ENCODE assay signal across 23 cellular contexts in the genomic region with DNA sequence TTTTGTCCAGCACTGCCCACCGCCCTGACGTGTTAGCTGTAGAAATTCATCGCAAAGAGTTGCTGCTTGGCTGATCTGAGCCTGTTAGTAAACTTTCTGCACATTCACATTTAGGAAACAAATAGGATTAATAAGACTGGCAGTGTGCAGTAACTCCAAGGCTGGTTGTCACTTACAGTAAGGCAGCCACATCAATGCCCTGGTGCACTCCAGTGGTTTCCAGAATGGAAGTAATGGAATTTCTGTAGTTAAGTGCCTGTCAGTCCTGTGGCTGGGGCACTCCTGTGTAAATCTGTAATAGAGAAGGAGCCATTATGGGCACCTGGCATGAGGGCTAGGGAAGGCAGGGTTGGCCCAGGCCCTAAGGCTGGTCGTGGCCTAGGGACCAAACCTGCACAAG.
A peak's percentile ranks its signal among the peaks of the same experiment; 100 is the strongest.
DNase-seq lines count a peak whose midpoint lies in the region; ATAC-seq and TF ChIP-seq lines count a peak whose summit lies in the region.
"Had no signal": no experiment of that assay in that cellular context is flagged by ENCODE, and none has a peak within 500 bp of the region (broad histone marks: within the 10 kb centered on the region; RNA-seq: fewer than 3 reads in every experiment).

No MANE protein-coding gene starts in this region.

- H3K4me1 Mint-ChIP-seq in T-helper 17 cell (peaks cover 7% of the 10 kb centered on the region), memory B cell (peaks cover 26% of the 10 kb centered on the region)
- H3K4me1 Mint-ChIP-seq in stimulated activated naive B cell treated with anti-CD40 and anti-IgM and Interleukin-4, amounts not matched to agents 10 μg/mL and 1 μg/mL and 100 μg/mL, for 72 hours = peaks cover 22 to 31% of the 10 kb centered on the region in 2 donors
- H3K4me1 Mint-ChIP-seq: CD14-positive monocyte had no signal

- H3K36me3 Mint-ChIP-seq in T-helper 17 cell (ENCODE audit: low read depth) (peaks cover 21% of the 10 kb centered on the region), memory B cell (peaks cover 44% of the 10 kb centered on the region)
- peaks cover 58 to 64% of the 10 kb centered on the region in 2 donors for H3K36me3 Mint-ChIP-seq in stimulated activated naive B cell treated with anti-CD40 and anti-IgM and Interleukin-4, amounts not matched to agents 10 μg/mL and 1 μg/mL and 100 μg/mL, for 72 hours
- H3K36me3 Mint-ChIP-seq: neural progenitor cell had no signal

- no peaks in the 10 kb centered on the region for H3K27me3 Mint-ChIP-seq in T-helper 17 cell
- no peaks in the 10 kb centered on the region for H3K27me3 Mint-ChIP-seq in memory B cell
- no peaks in the 10 kb centered on the region for H3K27me3 Mint-ChIP-seq in stimulated activated naive B cell treated with anti-CD40 and anti-IgM and Interleukin-4, amounts not matched to agents 10 μg/mL and 1 μg/mL and 100 μg/mL, for 72 hours
- H3K27me3 Mint-ChIP-seq: activated naive CD8-positive, alpha-beta T cell treated with anti-CD3 and anti-CD28 coated beads, Interleukin-2, amount 50 U/mL, for 24 hours; stimulated activated naive CD8-positive, alpha-beta T cell treated with anti-CD3 and anti-CD28 coated beads, Interleukin-15, Interleukin-2, amounts not matched to agents 100 ng/mL and 50 ng/mL, for 24 hours had no signal

- H3K27ac ChIP-seq in cardiac muscle cell = peak overlapping the region; percentile 1
- H3K27ac ChIP-seq in left ventricle myocardium inferior (replicated peaks) = no peak overlapping the region
- H3K27ac ChIP-seq: body of pancreas, dorsolateral prefrontal cortex, neural progenitor cell, thoracic aorta, uterus had no signal

- DNase-seq in cardiac muscle cell (ENCODE audit: low read depth in 1 of 2, low spot score in 1 of 2) (peak in 1 of 2 donors; percentile 63), left ventricle myocardium inferior (no peak), T-helper 17 cell (no peak), memory B cell (ENCODE audit: low spot score in 2 of 2) (no peak), T-helper 1 cell (no peak), NCI-H1105 (lab: John Stamatoyannopoulos, UW) (no peak)
- no peak for DNase-seq in stimulated activated naive B cell treated with anti-CD40 and anti-IgM and Interleukin-4, amounts not matched to agents 10 μg/mL and 1 μg/mL and 100 μg/mL, for 72 hours
- DNase-seq: activated CD4-positive, alpha-beta T cell treated with anti-CD3 and anti-CD28 coated beads for 48 hours; activated effector memory CD4-positive, alpha-beta T cell treated with Interleukin-2 at 50 U/mL for 16 hours; activated naive CD8-positive, alpha-beta T cell treated with anti-CD3 and anti-CD28 coated beads, Interleukin-2, amount 50 U/mL, for 24 hours; body of pancreas; dorsolateral prefrontal cortex; Karpas-422; NCI-H1694; NCI-H510A; uterus had no signal

- ATAC-seq in T-helper 17 cell = no peak
- no peak for ATAC-seq in memory B cell (ENCODE audit: low read depth)
- ATAC-seq in stimulated activated naive B cell treated with anti-CD40 and anti-IgM and Interleukin-4, amounts not matched to agents 10 μg/mL and 1 μg/mL and 100 μg/mL, for 72 hours (replicated peaks) = no peak
- ATAC-seq in HG03095 (IDR thresholded peaks at IDR 0.05; ENCODE audit: unreplicated experiment) = no peak
- ATAC-seq: activated naive CD8-positive, alpha-beta T cell treated with anti-CD3 and anti-CD28 coated beads, Interleukin-2, amount 50 U/mL, for 24 hours; body of pancreas had no signal

- H3K27me3 ChIP-seq in cardiac muscle cell = no peaks in the 10 kb centered on the region
- no peaks in the 10 kb centered on the region for H3K27me3 ChIP-seq in left ventricle myocardium inferior (ENCODE audit: low read depth)
- H3K27me3 ChIP-seq: body of pancreas, dorsolateral prefrontal cortex, neural progenitor cell, uterus had no signal

- H3K4me3 ChIP-seq in cardiac muscle cell (no peak overlapping the region), left ventricle myocardium inferior (no peak overlapping the region)
- H3K4me3 ChIP-seq: body of pancreas, dorsolateral prefrontal cortex, lung, neural progenitor cell, thoracic aorta, uterus had no signal

- H3K36me3 ChIP-seq in cardiac muscle cell (no peaks in the 10 kb centered on the region), left ventricle myocardium inferior (no peaks in the 10 kb centered on the region)
- H3K36me3 ChIP-seq: neural progenitor cell, thoracic aorta, uterus had no signal

- no peaks in the 10 kb centered on the region for H3K9me3 Mint-ChIP-seq in memory B cell
- no peaks in the 10 kb centered on the region for H3K9me3 Mint-ChIP-seq in stimulated activated naive B cell treated with anti-CD40 and anti-IgM and Interleukin-4, amounts not matched to agents 10 μg/mL and 1 μg/mL and 100 μg/mL, for 72 hours
- H3K9me3 Mint-ChIP-seq: activated naive CD8-positive, alpha-beta T cell treated with anti-CD3 and anti-CD28 coated beads, Interleukin-2, amount 50 U/mL, for 24 hours; CD14-positive monocyte; neural progenitor cell; stimulated activated naive CD8-positive, alpha-beta T cell treated with anti-CD3 and anti-CD28 coated beads, Interleukin-15, Interleukin-2, amounts not matched to agents 100 ng/mL and 50 ng/mL, for 24 hours had no signal

- TF ChIP-seq CTCF in cardiac muscle cell (IDR thresholded peaks at IDR 0.05; ENCODE audit: low read depth, low read length) (no peak), left ventricle myocardium inferior (IDR thresholded peaks at IDR 0.05; ENCODE audit: borderline replicate concordance) (no peak)

- intact Hi-C loops in left ventricle myocardium inferior (cut with micrococcal nuclease) = loop anchor here (10.0 kb wide), 1 partner anchor 277 kb away; a partner anchor contains a TSS

- H3K4me1 ChIP-seq in cardiac muscle cell (ENCODE audit: low read depth) = peaks cover 44% of the 10 kb centered on the region
- H3K4me1 ChIP-seq in left ventricle myocardium inferior = no peaks in the 10 kb centered on the region
- H3K4me1 ChIP-seq: body of pancreas, uterus had no signal

- H3K9me3 ChIP-seq in cardiac muscle cell (ENCODE audit: low read depth) (no peaks in the 10 kb centered on the region), left ventricle myocardium inferior (replicated peaks) (no peaks in the 10 kb centered on the region), T-helper 17 cell (ENCODE audit: control insufficient read depth, low read length, poor library complexity, severe bottlenecking) (no peaks in the 10 kb centered on the region)
- H3K9me3 ChIP-seq: body of pancreas, thoracic aorta, uterus had no signal

- no peak overlapping the region for H3K27ac Mint-ChIP-seq in T-helper 17 cell
- H3K27ac Mint-ChIP-seq in memory B cell = peak overlapping the region; percentile 4
- peak overlapping the region; percentile 82 for H3K27ac Mint-ChIP-seq in stimulated activated naive B cell treated with anti-CD40 and anti-IgM and Interleukin-4, amounts not matched to agents 10 μg/mL and 1 μg/mL and 100 μg/mL, for 72 hours
- H3K27ac Mint-ChIP-seq: activated naive CD8-positive, alpha-beta T cell treated with anti-CD3 and anti-CD28 coated beads, Interleukin-2, amount 50 U/mL, for 24 hours; neural progenitor cell; progenitor cell of endocrine pancreas had no signal

- H3K4me3 Mint-ChIP-seq in T-helper 17 cell (peak overlapping the region; percentile 15), memory B cell (no peak overlapping the region)
- no peak overlapping the region for H3K4me3 Mint-ChIP-seq in stimulated activated naive B cell treated with anti-CD40 and anti-IgM and Interleukin-4, amounts not matched to agents 10 μg/mL and 1 μg/mL and 100 μg/mL, for 72 hours
- H3K4me3 Mint-ChIP-seq: activated naive CD8-positive, alpha-beta T cell treated with anti-CD3 and anti-CD28 coated beads, Interleukin-2, amount 50 U/mL, for 24 hours; CD14-positive monocyte; neural progenitor cell; stimulated activated naive CD8-positive, alpha-beta T cell treated with anti-CD3 and anti-CD28 coated beads, Interleukin-15, Interleukin-2, amounts not matched to agents 100 ng/mL and 50 ng/mL, for 24 hours had no signal
